In the genomic region with DNA sequence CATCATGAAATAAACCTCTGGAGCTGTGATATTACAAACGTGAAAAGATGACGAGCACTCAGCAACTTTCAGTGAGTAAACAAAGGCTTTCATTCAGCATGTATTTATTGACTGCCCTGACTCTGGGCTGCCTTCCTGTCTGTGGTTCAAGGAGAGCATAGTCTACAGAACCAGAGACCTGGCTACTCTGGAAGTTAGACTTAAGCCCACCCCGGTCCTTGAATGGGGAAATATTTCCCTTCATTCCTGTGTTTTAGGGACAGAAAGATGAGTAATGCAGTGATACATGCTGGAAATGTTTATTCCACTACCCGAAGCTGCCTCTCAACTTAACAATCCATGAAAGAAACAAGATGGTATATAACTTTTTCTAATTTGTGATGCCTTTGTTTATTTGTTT, we compare ENCODE assay signal across 24 cellular contexts. TPM values are rescaled to one million over a fixed set of nuclear protein-coding genes. Genes with fewer than 3 reads are reported as not detected.
DNase-seq lines count a peak whose midpoint lies in the region; ATAC-seq, FAIRE-seq and TF ChIP-seq lines count a peak whose summit lies in the region.
"Had no signal": no experiment of that assay in that cellular context is flagged by ENCODE, and none has a peak within 500 bp of the region (broad histone marks: within the 10 kb centered on the region; RNA-seq: fewer than 3 reads in every experiment).

No MANE protein-coding gene starts in this region.

- ATAC-seq in GM19452 (IDR thresholded peaks at IDR 0.05; ENCODE audit: unreplicated experiment) = no peak
- ATAC-seq: CD8-positive, alpha-beta T cell; K562 had no signal

- no peaks in the 10 kb centered on the region for H3K9me3 ChIP-seq in astrocyte (ENCODE audit: insufficient read depth, low read depth, low read length)

- no peak overlapping the region for H3K4me3 ChIP-seq in astrocyte (ENCODE audit: insufficient read depth, low read depth, low read length)
- H3K4me3 ChIP-seq: hepatocyte, K562, lung had no signal

- no peaks in the 10 kb centered on the region for H3K36me3 Mint-ChIP-seq in astrocyte (ENCODE audit: low read depth, unreplicated experiment)

- TF ChIP-seq POLR2A in H54 (IDR thresholded peaks at IDR 0.05; ENCODE audit: low read depth, low read length) = no peak

- no peaks in the 10 kb centered on the region for H3K27me3 Mint-ChIP-seq in astrocyte (ENCODE audit: low read depth, unreplicated experiment)
- H3K27me3 Mint-ChIP-seq: stimulated activated naive CD8-positive, alpha-beta T cell treated with anti-CD3 and anti-CD28 coated beads, Interleukin-15, Interleukin-2, amounts not matched to agents 100 ng/mL and 50 ng/mL, for 24 hours had no signal

- H3K27ac Mint-ChIP-seq in astrocyte (ENCODE audit: unreplicated experiment) = peak overlapping the region; percentile 79
- H3K27ac Mint-ChIP-seq: CD8-positive, alpha-beta T cell; stimulated activated naive CD8-positive, alpha-beta T cell treated with anti-CD3 and anti-CD28 coated beads, Interleukin-15, Interleukin-2, amounts not matched to agents 100 ng/mL and 50 ng/mL, for 24 hours had no signal

- no peak overlapping the region for H3K4me3 Mint-ChIP-seq in astrocyte (ENCODE audit: unreplicated experiment)
- H3K4me3 Mint-ChIP-seq: CD8-positive, alpha-beta T cell; stimulated activated naive CD8-positive, alpha-beta T cell treated with anti-CD3 and anti-CD28 coated beads, Interleukin-15, Interleukin-2, amounts not matched to agents 100 ng/mL and 50 ng/mL, for 24 hours had no signal

- peaks cover 17% of the 10 kb centered on the region for H3K4me1 Mint-ChIP-seq in astrocyte (ENCODE audit: low read depth, unreplicated experiment)

- peak overlapping the region; percentile 13 for H3K9ac ChIP-seq in astrocyte (ENCODE audit: low read length)

- H3K27ac ChIP-seq in astrocyte (ENCODE audit: low read depth, low read length) = peak overlapping the region; percentile 68
- H3K27ac ChIP-seq: hepatocyte had no signal

- peak; percentile 34 for DNase-seq in A172 (ENCODE audit: low spot score)
- DNase-seq in H54 (ENCODE audit: insufficient read length, low spot score) = no peak
- peak; percentile 59 for DNase-seq in astrocyte (ENCODE audit: low read depth)
- DNase-seq in iris pigment epithelial cell (ENCODE audit: low read depth) = peak; percentile 69
- DNase-seq in ecto neural progenitor cell (ENCODE audit: low spot score) = no peak
- DNase-seq in activated T-cell treated with anti-CD3 and anti-CD28 coated beads, Interleukin-2, amount 50 U/mL, for 1 hour = no peak
- no peak for DNase-seq in NCI-H774 (lab: John Stamatoyannopoulos, UW)
- DNase-seq: activated CD4-positive, alpha-beta T cell treated with anti-CD3 and anti-CD28 coated beads for 48 hours; activated CD8-positive, alpha-beta memory T cell treated with anti-CD3 and anti-CD28 coated beads, Interleukin-2, amount 50 U/mL, for 4 hours; activated effector memory CD4-positive, alpha-beta T cell treated with anti-CD3 and anti-CD28 coated beads, Interleukin-2, amount 50 U/mL, for 16 hours; CD8-positive, alpha-beta T cell; islet precursor cell; MV-4-11; NCI-H187 treated with DMSO at 0.1 percent for 48 hours; NCI-H226; stimulated activated CD4-positive, alpha-beta T cell treated with anti-CD3 and anti-CD28 coated beads, Interleukin-2, amount 100 ng/mL, for 24 hours; trophoblast cell had no signal

- TF ChIP-seq CTCF in astrocyte (IDR thresholded peaks at IDR 0.05; ENCODE audit: insufficient read depth, low read depth, low read length) = no peak

- H3K36me3 ChIP-seq in astrocyte (ENCODE audit: insufficient read depth, low read length) = no peaks in the 10 kb centered on the region

- no peaks in the 10 kb centered on the region for H3K9me3 Mint-ChIP-seq in astrocyte (ENCODE audit: unreplicated experiment)
- H3K9me3 Mint-ChIP-seq: CD8-positive, alpha-beta T cell; stimulated activated naive CD8-positive, alpha-beta T cell treated with anti-CD3 and anti-CD28 coated beads, Interleukin-15, Interleukin-2, amounts not matched to agents 100 ng/mL and 50 ng/mL, for 24 hours had no signal

- H3K79me2 ChIP-seq in astrocyte (ENCODE audit: insufficient read depth, low read length) = no peaks in the 10 kb centered on the region
- H3K79me2 ChIP-seq: hepatocyte had no signal

- no peaks in the 10 kb centered on the region for H4K20me1 ChIP-seq in astrocyte (ENCODE audit: insufficient read depth, low read length)

- FAIRE-seq in H54 (lab: Jason Lieb, UNC) (peak; percentile 11), astrocyte (lab: Jason Lieb, UNC) (no peak)
- FAIRE-seq: A204.1, K562, RCC 7860 had no signal

- H3K27me3 ChIP-seq in astrocyte (ENCODE audit: insufficient read depth, low read length) = no peaks in the 10 kb centered on the region
- H3K27me3 ChIP-seq: hepatocyte had no signal

- peaks cover 18% of the 10 kb centered on the region for H3K4me1 ChIP-seq in astrocyte (ENCODE audit: insufficient read depth, low read length)

- H3K4me2 ChIP-seq in astrocyte (ENCODE audit: low read length) = peak overlapping the region; percentile 64
- H3K4me2 ChIP-seq: hepatocyte had no signal

- H2AFZ ChIP-seq in astrocyte (ENCODE audit: low read depth, low read length) = no peak overlapping the region
- H2AFZ ChIP-seq: hepatocyte had no signal

RNA-seq across cellular contexts. Expression of a gene that starts 57.5 kb away (rescaled TPM):
- total RNA-seq in A172 (2014; rRNA removed; shearing (Covaris generic)) = 57.0 and 63.4 TPM in 2 replicates
- total RNA-seq in astrocyte = 23.0 and 25.3 TPM in 2 replicates

Comparison
In these comparisons a context has a peak if more than half of its experiments do, and no peak if none do; other contexts are left out.
1. DNase-seq: peak in A172 (single experiment), astrocyte (single experiment) and iris pigment epithelial cell (single experiment); none in H54 (single experiment), ecto neural progenitor cell (single experiment), activated T-cell treated with anti-CD3 and anti-CD28 coated beads, Interleukin-2, amount 50 U/mL, for 1 hour (single experiment) and NCI-H774 (single experiment).